ENCODE assay signal across 1 cellular context in the genomic region with DNA sequence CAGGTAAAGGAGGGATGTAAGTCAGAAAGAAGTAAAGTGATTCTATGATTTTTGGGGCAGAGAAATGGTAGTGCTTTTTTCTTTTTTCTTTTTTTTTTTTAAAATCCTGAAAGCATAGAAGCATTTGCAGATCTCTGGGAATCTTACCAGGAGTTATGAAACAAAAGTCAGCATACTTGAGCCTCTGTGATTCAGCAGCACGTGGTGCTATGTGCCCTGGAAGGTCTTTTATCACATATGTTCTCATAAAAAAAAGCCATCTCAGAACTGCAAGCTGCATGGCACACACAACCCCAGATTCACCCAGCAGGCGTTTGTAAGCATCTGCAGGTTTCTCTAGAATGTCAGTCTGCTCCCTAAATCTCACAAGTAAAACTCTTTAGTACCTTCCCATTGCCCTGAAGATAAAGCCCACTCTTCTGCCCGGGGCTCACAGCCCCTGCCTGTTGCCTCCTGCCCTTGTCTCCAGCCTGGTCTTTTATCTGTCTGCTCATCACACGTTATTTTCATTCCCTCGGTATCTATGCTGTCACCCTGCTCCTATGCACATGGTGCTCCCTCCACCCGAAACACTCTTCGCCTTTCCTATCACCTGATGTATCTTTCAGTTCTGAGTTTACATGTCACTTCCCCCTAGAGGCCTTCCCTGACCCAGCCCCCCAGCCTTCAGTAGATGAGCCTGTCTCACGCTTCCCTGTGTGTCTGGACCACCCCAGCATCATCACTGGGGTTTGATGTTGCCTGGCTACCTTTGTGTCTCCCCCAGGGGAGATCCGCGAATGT.
TF ChIP-seq lines count a peak whose summit lies in the region.

No MANE protein-coding gene starts in this region.

TF ChIP-seq in GM12878, 131 proteins besides CTCF, POLR2A, EP300 and RAD21 (continued from another document and continues in another):
- TF ChIP-seq SPI1 (IDR thresholded peaks at IDR 0.05; ENCODE audit: borderline replicate concordance, insufficient read depth, low read depth, low read length) (peak; percentile 68; the same call in 1 of the 2 replicates), JUNB (IDR thresholded peaks at IDR 0.05) (peak; percentile 41; the same call in 1 of the 2 replicates), SREBF1 (IDR thresholded peaks at IDR 0.05; ENCODE audit: low read length) (no peak), SMAD1 (IDR thresholded peaks at IDR 0.05; ENCODE audit: low read depth, partially characterized antibody) (peak; percentile 57), ATF7 (IDR thresholded peaks at IDR 0.05; ENCODE audit: low read depth) (peak; percentile 85), EED (IDR thresholded peaks at IDR 0.05; ENCODE audit: low read depth) (peak; percentile 64), HDGF (IDR thresholded peaks at IDR 0.05) (peak; percentile 91), IKZF1 (conservative IDR thresholded peaks at IDR 0.05) (peak; percentile 78), MYC (IDR thresholded peaks at IDR 0.05; ENCODE audit: insufficient read depth, insufficient read length, insufficient replicate concordance, low read length, severe bottlenecking) (peak; percentile 42), YBX1 (IDR thresholded peaks at IDR 0.05) (peak; percentile 65; the same call in 1 of the 2 replicates), NBN (IDR thresholded peaks at IDR 0.05) (peak; percentile 91), SMARCA5 (IDR thresholded peaks at IDR 0.05) (peak; percentile 6; the same call in 1 of the 2 replicates), JUND (IDR thresholded peaks at IDR 0.05; ENCODE audit: low read depth, low read length) (no peak), IRF4 (IDR thresholded peaks at IDR 0.05; ENCODE audit: low read depth, low read length) (peak; percentile 76; the same call in 1 of the 2 replicates), NFIC (IDR thresholded peaks at IDR 0.05; ENCODE audit: low read depth, low read length) (peak; percentile 41; the same call in 1 of the 2 replicates), GATAD2B (conservative IDR thresholded peaks at IDR 0.05; ENCODE audit: low read depth) (peak; percentile 75), ETV6 (conservative IDR thresholded peaks at IDR 0.05 in 1 of 2, IDR thresholded peaks at IDR 0.05 in 1 of 2; ENCODE audit: borderline replicate concordance in 1 of 2, low read depth in 1 of 2) (peak in 1 of 2 experiments; percentile 89; a peak in 2 of 4 replicates), MEF2B (IDR thresholded peaks at IDR 0.05; ENCODE audit: partially characterized antibody, poor library complexity, severe bottlenecking) (peak; percentile 96), RAD51 (IDR thresholded peaks at IDR 0.05) (peak; percentile 62; the same call in 1 of the 2 replicates), BHLHE40 (IDR thresholded peaks at IDR 0.05; ENCODE audit: borderline replicate concordance in 1 of 2, low read depth in 2 of 2, low read length in 1 of 2) (peak; percentile 80 to 84), IKZF2 (IDR thresholded peaks at IDR 0.05) (peak; percentile 82 to 89; a peak in 3 of 4 replicates), CHD2 (IDR thresholded peaks at IDR 0.05; ENCODE audit: borderline replicate concordance, low read depth, low read length) (peak; percentile 80; the same call in 1 of the 2 replicates), MEF2A (IDR thresholded peaks at IDR 0.05; ENCODE audit: insufficient read depth, low read depth, low read length) (no peak), NR2F1 (conservative IDR thresholded peaks at IDR 0.05) (no peak)
- TF ChIP-seq, protein P1, sequence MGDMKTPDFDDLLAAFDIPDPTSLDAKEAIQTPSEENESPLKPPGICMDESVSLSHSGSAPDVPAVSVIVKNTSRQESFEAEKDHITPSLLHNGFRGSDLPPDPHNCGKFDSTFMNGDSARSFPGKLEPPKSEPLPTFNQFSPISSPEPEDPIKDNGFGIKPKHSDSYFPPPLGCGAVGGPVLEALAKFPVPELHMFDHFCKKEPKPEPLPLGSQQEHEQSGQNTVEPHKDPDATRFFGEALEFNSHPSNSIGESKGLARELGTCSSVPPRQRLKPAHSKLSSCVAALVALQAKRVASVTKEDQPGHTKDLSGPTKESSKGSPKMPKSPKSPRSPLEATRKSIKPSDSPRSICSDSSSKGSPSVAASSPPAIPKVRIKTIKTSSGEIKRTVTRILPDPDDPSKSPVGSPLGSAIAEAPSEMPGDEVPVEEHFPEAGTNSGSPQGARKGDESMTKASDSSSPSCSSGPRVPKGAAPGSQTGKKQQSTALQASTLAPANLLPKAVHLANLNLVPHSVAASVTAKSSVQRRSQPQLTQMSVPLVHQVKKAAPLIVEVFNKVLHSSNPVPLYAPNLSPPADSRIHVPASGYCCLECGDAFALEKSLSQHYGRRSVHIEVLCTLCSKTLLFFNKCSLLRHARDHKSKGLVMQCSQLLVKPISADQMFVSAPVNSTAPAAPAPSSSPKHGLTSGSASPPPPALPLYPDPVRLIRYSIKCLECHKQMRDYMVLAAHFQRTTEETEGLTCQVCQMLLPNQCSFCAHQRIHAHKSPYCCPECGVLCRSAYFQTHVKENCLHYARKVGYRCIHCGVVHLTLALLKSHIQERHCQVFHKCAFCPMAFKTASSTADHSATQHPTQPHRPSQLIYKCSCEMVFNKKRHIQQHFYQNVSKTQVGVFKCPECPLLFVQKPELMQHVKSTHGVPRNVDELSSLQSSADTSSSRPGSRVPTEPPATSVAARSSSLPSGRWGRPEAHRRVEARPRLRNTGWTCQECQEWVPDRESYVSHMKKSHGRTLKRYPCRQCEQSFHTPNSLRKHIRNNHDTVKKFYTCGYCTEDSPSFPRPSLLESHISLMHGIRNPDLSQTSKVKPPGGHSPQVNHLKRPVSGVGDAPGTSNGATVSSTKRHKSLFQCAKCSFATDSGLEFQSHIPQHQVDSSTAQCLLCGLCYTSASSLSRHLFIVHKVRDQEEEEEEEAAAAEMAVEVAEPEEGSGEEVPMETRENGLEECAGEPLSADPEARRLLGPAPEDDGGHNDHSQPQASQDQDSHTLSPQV (IDR thresholded peaks at IDR 0.05) = peak; percentile 4; the same call in 1 of the 2 replicates
- TF ChIP-seq, protein P2, sequence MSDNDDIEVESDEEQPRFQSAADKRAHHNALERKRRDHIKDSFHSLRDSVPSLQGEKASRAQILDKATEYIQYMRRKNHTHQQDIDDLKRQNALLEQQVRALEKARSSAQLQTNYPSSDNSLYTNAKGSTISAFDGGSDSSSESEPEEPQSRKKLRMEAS (IDR thresholded peaks at IDR 0.05; ENCODE audit: low read depth, low read length) = peak; percentile 76; the same call in 1 of the 2 replicates
- TF ChIP-seq, protein P3, sequence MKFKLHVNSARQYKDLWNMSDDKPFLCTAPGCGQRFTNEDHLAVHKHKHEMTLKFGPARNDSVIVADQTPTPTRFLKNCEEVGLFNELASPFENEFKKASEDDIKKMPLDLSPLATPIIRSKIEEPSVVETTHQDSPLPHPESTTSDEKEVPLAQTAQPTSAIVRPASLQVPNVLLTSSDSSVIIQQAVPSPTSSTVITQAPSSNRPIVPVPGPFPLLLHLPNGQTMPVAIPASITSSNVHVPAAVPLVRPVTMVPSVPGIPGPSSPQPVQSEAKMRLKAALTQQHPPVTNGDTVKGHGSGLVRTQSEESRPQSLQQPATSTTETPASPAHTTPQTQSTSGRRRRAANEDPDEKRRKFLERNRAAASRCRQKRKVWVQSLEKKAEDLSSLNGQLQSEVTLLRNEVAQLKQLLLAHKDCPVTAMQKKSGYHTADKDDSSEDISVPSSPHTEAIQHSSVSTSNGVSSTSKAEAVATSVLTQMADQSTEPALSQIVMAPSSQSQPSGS (IDR thresholded peaks at IDR 0.05; ENCODE audit: low read length) = peak; percentile 39; the same call in 1 of the 2 replicates
- TF ChIP-seq, protein P4, sequence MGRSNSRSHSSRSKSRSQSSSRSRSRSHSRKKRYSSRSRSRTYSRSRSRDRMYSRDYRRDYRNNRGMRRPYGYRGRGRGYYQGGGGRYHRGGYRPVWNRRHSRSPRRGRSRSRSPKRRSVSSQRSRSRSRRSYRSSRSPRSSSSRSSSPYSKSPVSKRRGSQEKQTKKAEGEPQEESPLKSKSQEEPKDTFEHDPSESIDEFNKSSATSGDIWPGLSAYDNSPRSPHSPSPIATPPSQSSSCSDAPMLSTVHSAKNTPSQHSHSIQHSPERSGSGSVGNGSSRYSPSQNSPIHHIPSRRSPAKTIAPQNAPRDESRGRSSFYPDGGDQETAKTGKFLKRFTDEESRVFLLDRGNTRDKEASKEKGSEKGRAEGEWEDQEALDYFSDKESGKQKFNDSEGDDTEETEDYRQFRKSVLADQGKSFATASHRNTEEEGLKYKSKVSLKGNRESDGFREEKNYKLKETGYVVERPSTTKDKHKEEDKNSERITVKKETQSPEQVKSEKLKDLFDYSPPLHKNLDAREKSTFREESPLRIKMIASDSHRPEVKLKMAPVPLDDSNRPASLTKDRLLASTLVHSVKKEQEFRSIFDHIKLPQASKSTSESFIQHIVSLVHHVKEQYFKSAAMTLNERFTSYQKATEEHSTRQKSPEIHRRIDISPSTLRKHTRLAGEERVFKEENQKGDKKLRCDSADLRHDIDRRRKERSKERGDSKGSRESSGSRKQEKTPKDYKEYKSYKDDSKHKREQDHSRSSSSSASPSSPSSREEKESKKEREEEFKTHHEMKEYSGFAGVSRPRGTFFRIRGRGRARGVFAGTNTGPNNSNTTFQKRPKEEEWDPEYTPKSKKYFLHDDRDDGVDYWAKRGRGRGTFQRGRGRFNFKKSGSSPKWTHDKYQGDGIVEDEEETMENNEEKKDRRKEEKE (IDR thresholded peaks at IDR 0.05) = no peak
- TF ChIP-seq, protein P5, sequence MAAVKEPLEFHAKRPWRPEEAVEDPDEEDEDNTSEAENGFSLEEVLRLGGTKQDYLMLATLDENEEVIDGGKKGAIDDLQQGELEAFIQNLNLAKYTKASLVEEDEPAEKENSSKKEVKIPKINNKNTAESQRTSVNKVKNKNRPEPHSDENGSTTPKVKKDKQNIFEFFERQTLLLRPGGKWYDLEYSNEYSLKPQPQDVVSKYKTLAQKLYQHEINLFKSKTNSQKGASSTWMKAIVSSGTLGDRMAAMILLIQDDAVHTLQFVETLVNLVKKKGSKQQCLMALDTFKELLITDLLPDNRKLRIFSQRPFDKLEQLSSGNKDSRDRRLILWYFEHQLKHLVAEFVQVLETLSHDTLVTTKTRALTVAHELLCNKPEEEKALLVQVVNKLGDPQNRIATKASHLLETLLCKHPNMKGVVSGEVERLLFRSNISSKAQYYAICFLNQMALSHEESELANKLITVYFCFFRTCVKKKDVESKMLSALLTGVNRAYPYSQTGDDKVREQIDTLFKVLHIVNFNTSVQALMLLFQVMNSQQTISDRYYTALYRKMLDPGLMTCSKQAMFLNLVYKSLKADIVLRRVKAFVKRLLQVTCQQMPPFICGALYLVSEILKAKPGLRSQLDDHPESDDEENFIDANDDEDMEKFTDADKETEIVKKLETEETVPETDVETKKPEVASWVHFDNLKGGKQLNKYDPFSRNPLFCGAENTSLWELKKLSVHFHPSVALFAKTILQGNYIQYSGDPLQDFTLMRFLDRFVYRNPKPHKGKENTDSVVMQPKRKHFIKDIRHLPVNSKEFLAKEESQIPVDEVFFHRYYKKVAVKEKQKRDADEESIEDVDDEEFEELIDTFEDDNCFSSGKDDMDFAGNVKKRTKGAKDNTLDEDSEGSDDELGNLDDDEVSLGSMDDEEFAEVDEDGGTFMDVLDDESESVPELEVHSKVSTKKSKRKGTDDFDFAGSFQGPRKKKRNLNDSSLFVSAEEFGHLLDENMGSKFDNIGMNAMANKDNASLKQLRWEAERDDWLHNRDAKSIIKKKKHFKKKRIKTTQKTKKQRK (IDR thresholded peaks at IDR 0.05; ENCODE audit: low read depth, low read length) = no peak
- TF ChIP-seq, protein P6, sequence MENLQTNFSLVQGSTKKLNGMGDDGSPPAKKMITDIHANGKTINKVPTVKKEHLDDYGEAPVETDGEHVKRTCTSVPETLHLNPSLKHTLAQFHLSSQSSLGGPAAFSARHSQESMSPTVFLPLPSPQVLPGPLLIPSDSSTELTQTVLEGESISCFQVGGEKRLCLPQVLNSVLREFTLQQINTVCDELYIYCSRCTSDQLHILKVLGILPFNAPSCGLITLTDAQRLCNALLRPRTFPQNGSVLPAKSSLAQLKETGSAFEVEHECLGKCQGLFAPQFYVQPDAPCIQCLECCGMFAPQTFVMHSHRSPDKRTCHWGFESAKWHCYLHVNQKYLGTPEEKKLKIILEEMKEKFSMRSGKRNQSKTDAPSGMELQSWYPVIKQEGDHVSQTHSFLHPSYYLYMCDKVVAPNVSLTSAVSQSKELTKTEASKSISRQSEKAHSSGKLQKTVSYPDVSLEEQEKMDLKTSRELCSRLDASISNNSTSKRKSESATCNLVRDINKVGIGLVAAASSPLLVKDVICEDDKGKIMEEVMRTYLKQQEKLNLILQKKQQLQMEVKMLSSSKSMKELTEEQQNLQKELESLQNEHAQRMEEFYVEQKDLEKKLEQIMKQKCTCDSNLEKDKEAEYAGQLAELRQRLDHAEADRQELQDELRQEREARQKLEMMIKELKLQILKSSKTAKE (IDR thresholded peaks at IDR 0.05; ENCODE audit: low read depth, poor library complexity, severe bottlenecking) = peak; percentile 87
- TF ChIP-seq, protein P7, sequence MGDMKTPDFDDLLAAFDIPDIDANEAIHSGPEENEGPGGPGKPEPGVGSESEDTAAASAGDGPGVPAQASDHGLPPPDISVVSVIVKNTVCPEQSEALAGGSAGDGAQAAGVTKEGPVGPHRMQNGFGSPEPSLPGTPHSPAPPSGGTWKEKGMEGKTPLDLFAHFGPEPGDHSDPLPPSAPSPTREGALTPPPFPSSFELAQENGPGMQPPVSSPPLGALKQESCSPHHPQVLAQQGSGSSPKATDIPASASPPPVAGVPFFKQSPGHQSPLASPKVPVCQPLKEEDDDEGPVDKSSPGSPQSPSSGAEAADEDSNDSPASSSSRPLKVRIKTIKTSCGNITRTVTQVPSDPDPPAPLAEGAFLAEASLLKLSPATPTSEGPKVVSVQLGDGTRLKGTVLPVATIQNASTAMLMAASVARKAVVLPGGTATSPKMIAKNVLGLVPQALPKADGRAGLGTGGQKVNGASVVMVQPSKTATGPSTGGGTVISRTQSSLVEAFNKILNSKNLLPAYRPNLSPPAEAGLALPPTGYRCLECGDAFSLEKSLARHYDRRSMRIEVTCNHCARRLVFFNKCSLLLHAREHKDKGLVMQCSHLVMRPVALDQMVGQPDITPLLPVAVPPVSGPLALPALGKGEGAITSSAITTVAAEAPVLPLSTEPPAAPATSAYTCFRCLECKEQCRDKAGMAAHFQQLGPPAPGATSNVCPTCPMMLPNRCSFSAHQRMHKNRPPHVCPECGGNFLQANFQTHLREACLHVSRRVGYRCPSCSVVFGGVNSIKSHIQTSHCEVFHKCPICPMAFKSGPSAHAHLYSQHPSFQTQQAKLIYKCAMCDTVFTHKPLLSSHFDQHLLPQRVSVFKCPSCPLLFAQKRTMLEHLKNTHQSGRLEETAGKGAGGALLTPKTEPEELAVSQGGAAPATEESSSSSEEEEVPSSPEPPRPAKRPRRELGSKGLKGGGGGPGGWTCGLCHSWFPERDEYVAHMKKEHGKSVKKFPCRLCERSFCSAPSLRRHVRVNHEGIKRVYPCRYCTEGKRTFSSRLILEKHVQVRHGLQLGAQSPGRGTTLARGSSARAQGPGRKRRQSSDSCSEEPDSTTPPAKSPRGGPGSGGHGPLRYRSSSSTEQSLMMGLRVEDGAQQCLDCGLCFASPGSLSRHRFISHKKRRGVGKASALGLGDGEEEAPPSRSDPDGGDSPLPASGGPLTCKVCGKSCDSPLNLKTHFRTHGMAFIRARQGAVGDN (IDR thresholded peaks at IDR 0.05) = peak; percentile 97
- TF ChIP-seq, protein P8, sequence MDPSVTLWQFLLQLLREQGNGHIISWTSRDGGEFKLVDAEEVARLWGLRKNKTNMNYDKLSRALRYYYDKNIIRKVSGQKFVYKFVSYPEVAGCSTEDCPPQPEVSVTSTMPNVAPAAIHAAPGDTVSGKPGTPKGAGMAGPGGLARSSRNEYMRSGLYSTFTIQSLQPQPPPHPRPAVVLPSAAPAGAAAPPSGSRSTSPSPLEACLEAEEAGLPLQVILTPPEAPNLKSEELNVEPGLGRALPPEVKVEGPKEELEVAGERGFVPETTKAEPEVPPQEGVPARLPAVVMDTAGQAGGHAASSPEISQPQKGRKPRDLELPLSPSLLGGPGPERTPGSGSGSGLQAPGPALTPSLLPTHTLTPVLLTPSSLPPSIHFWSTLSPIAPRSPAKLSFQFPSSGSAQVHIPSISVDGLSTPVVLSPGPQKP (IDR thresholded peaks at IDR 0.05; ENCODE audit: low read depth, low read length) = no peak
